19 cellular contexts compared by ENCODE assay signal in the genomic region with DNA sequence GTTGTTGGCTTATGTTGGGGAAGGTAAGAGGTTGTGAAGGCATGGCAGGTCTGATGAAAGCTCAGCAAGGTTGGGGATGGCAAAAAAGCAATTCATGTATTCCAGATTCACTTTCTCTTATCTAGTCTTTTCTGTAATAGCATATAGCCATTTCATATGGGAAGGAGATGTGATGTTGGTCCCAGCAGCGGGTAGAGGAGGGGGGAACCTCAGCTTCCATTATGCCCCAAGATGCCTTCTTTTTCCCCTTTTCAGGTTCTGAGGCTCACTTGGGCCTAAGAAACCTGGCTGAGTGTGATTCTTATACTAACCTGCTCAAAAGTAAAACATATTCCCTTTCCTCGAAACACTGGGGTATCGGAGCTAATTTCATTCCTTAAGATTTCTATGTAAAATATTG.
"Had no signal": no experiment of that assay in that cellular context is flagged by ENCODE, and none has a peak within 500 bp of the region (broad histone marks: within the 10 kb centered on the region; RNA-seq: fewer than 3 reads in every experiment).

No MANE protein-coding gene starts in this region.

- ATAC-seq: left colon had no signal

- H3K27ac ChIP-seq: heart right ventricle, neural progenitor cell, spleen, upper lobe of right lung had no signal

- H3K4me3 ChIP-seq: heart right ventricle, neural progenitor cell, upper lobe of right lung had no signal

- H3K4me3 Mint-ChIP-seq: activated CD4-positive, alpha-beta memory T cell treated with anti-CD3 and anti-CD28 coated beads for 36 hours; activated naive CD4-positive, alpha-beta T cell treated with anti-CD3 and anti-CD28 coated beads, Interleukin-2, amount 10 ng/mL, durations not matched to agents 7 days and 5 days; dendritic cell treated with granulocyte-macrophage colony-stimulating factor and Interleukin-4, amounts not matched to agents 40 ng/mL and 50 ng/mL, for 4 days had no signal

- H3K36me3 Mint-ChIP-seq: neural progenitor cell had no signal

- DNase-seq: activated CD4-positive, alpha-beta memory T cell treated with anti-CD3 and anti-CD28 coated beads for 36 hours; activated CD4-positive, alpha-beta T cell treated with anti-CD3 and anti-CD28 coated beads for 48 hours; activated effector memory CD4-positive, alpha-beta T cell treated with Interleukin-2 at 50 U/mL for 16 hours; activated naive CD4-positive, alpha-beta T cell treated with anti-CD3 and anti-CD28 coated beads, Interleukin-2, amount 10 ng/mL, durations not matched to agents 7 days and 5 days; activated T-cell treated with anti-CD3 and anti-CD28 coated beads, Interleukin-2, amount 50 U/mL, for 72 hours; effector CD8-positive, alpha-beta T cell; erythroblast; foreskin fibroblast; heart right ventricle; left colon; mesenchymal stem cell; spleen; stimulated activated CD4-positive, alpha-beta T cell treated with anti-CD3 and anti-CD28 coated beads, Interleukin-4, amount 100 ng/mL, for 1 hour; stimulated activated naive CD4-positive, alpha-beta T cell; upper lobe of right lung had no signal

- H3K36me3 ChIP-seq: heart right ventricle, neural progenitor cell, spleen, upper lobe of right lung had no signal

- H3K9me3 ChIP-seq: heart right ventricle, upper lobe of right lung had no signal

- H2AFZ ChIP-seq: neural progenitor cell had no signal

- H3K9me3 Mint-ChIP-seq: activated CD4-positive, alpha-beta memory T cell treated with anti-CD3 and anti-CD28 coated beads for 36 hours; dendritic cell treated with granulocyte-macrophage colony-stimulating factor and Interleukin-4, amounts not matched to agents 40 ng/mL and 50 ng/mL, for 4 days; neural progenitor cell; T-helper 1 cell treated with Interleukin-12 subunit alpha and Interleukin-12 subunit beta and Interleukin-4 antibody, amounts not matched to agents 30 μg/mL and 1 μg/mL, for 36 hours had no signal

- H3K27ac Mint-ChIP-seq: activated CD4-positive, alpha-beta memory T cell treated with anti-CD3 and anti-CD28 coated beads for 36 hours; activated naive CD4-positive, alpha-beta T cell treated with anti-CD3 and anti-CD28 coated beads, Interleukin-2, amount 10 ng/mL, durations not matched to agents 7 days and 5 days; dendritic cell treated with granulocyte-macrophage colony-stimulating factor and Interleukin-4, amounts not matched to agents 40 ng/mL and 50 ng/mL, for 4 days; neural progenitor cell; progenitor cell of endocrine pancreas; T-helper 1 cell treated with Interleukin-12 subunit alpha and Interleukin-12 subunit beta and Interleukin-4 antibody, amounts not matched to agents 30 μg/mL and 1 μg/mL, for 36 hours had no signal
